Comparison of ENCODE assay signal across 9 cellular contexts in genomic region chr17:81865733-81866439, GRCh38. TPM values are rescaled to one million over a fixed set of nuclear protein-coding genes. Genes with fewer than 3 reads are reported as not detected.
A peak's percentile ranks its signal among the peaks of the same experiment; 100 is the strongest.
DNase-seq lines count a peak whose midpoint lies in the region; ATAC-seq, FAIRE-seq and TF ChIP-seq lines count a peak whose summit lies in the region.
"Had no signal": no experiment of that assay in that cellular context is flagged by ENCODE, and none has a peak within 500 bp of the region (broad histone marks: within the 10 kb centered on the region; RNA-seq: fewer than 3 reads in every experiment).

No MANE protein-coding gene starts in this region.

- DNase-seq in activated CD8-positive, alpha-beta memory T cell treated with anti-CD3 and anti-CD28 coated beads for 24 hours, result peak; percentile 70
- no peak for DNase-seq in activated CD8-positive, alpha-beta memory T cell treated with anti-CD3 and anti-CD28 coated beads, Interleukin-2, amount 10 ng/mL, durations not matched to agents 7 days and 5 days
- peak; percentile 13 for DNase-seq in RCC 7860 (ENCODE audit: low spot score)
- peak; percentile 31 for DNase-seq in epithelial cell of proximal tubule (ENCODE audit: low read depth)
- DNase-seq in small intestine, result peak; percentile 99
- no peak for DNase-seq in NCI-H1930 (lab: John Stamatoyannopoulos, UW)
- no peak for DNase-seq in nucleus accumbens (lab: John Stamatoyannopoulos, UW)

- peak overlapping the region; percentile 96 to 99 for H3K27ac ChIP-seq in small intestine (ENCODE audit: low read depth in 1 of 2, low read length in 1 of 2)

- H3K27ac Mint-ChIP-seq in activated CD8-positive, alpha-beta memory T cell treated with anti-CD3 and anti-CD28 coated beads, Interleukin-2, amount 10 ng/mL, durations not matched to agents 7 days and 5 days, result no peak overlapping the region

- H3K36me3 Mint-ChIP-seq in activated CD8-positive, alpha-beta memory T cell treated with anti-CD3 and anti-CD28 coated beads, Interleukin-2, amount 10 ng/mL, durations not matched to agents 7 days and 5 days, result peaks cover 26% of the 10 kb centered on the region

- H3K4me1 Mint-ChIP-seq in activated CD8-positive, alpha-beta memory T cell treated with anti-CD3 and anti-CD28 coated beads, Interleukin-2, amount 10 ng/mL, durations not matched to agents 7 days and 5 days, result peaks cover 50% of the 10 kb centered on the region

- H3K4me3 Mint-ChIP-seq in activated CD8-positive, alpha-beta memory T cell treated with anti-CD3 and anti-CD28 coated beads, Interleukin-2, amount 10 ng/mL, durations not matched to agents 7 days and 5 days, result no peak overlapping the region

- WGBS in small intestine, 3 donors, result 21 to 55% (median 41%) methylated on average over 12 to 18 of the region's 18 CpGs

- no peaks in the 10 kb centered on the region for H3K9me3 Mint-ChIP-seq in activated CD8-positive, alpha-beta memory T cell treated with anti-CD3 and anti-CD28 coated beads, Interleukin-2, amount 10 ng/mL, durations not matched to agents 7 days and 5 days (ENCODE audit: low read depth)

- no peaks in the 10 kb centered on the region for H3K9me3 ChIP-seq in small intestine (ENCODE audit: control insufficient read depth, low read depth)

- CTCF ChIA-PET in activated CD8-positive, alpha-beta memory T cell treated with anti-CD3 and anti-CD28 coated beads, Interleukin-2, amount 10 ng/mL, durations not matched to agents 7 days and 5 days (lab: Charles Lee), result no interaction called here

- peaks cover 0 to 13% of the 10 kb centered on the region in 2 donors for H3K4me1 ChIP-seq in small intestine (ENCODE audit: control insufficient read depth in 2 of 2, insufficient read depth in 1 of 2, low read depth in 1 of 2, low read length in 1 of 2)

- no peaks in the 10 kb centered on the region for H3K27me3 Mint-ChIP-seq in activated CD8-positive, alpha-beta memory T cell treated with anti-CD3 and anti-CD28 coated beads, Interleukin-2, amount 10 ng/mL, durations not matched to agents 7 days and 5 days

- peaks cover 4 to 7% of the 10 kb centered on the region in 2 donors for H3K36me3 ChIP-seq in small intestine (ENCODE audit: control insufficient read depth in 2 of 2, insufficient read depth in 2 of 2, low read length in 2 of 2)

- no peak overlapping the region for H3K4me3 ChIP-seq in epithelial cell of proximal tubule (ENCODE audit: low read depth, low read length)
- peak overlapping the region in 1 of 2 donors; percentile 4 for H3K4me3 ChIP-seq in small intestine (ENCODE audit: low read depth in 1 of 2, low read length in 2 of 2)

- FAIRE-seq in RCC 7860 (lab: Jason Lieb, UNC) (no peak), small intestine (lab: Jason Lieb, UNC) (no peak)
- FAIRE-seq: urothelium cell line had no signal

- H3K27me3 ChIP-seq in small intestine (ENCODE audit: control insufficient read depth in 2 of 2, insufficient read depth in 2 of 2, low read length in 2 of 2), result no peaks in the 10 kb centered on the region

- ATAC-seq in activated CD8-positive, alpha-beta memory T cell treated with anti-CD3 and anti-CD28 coated beads, Interleukin-2, amount 10 ng/mL, durations not matched to agents 7 days and 5 days, result no peak
- ATAC-seq in HG03442 (IDR thresholded peaks at IDR 0.05; ENCODE audit: unreplicated experiment), result no peak

- no peak for TF ChIP-seq CTCF in epithelial cell of proximal tubule (conservative IDR thresholded peaks at IDR 0.05; ENCODE audit: low read depth, low read length)

RNA-seq across cellular contexts. Expression of gene ARHGDIA, which starts 5.3 kb away (rescaled TPM):
- total RNA-seq in activated CD8-positive, alpha-beta memory T cell treated with anti-CD3 and anti-CD28 coated beads, Interleukin-2, amount 10 ng/mL, durations not matched to agents 7 days and 5 days, result 100 to 1,000 TPM; 693 to 725 TPM
- total RNA-seq in epithelial cell of proximal tubule, result 272 and 414 TPM in 2 replicates
- polyA plus RNA-seq in small intestine, result 100 to 1,000 TPM; 310 to 411 (median 372) TPM

RNA-seq across cellular contexts. Expression of gene P4HB, which starts 5.6 kb away (rescaled TPM):
- 100 to 1,000 TPM; 333 to 416 TPM for total RNA-seq in activated CD8-positive, alpha-beta memory T cell treated with anti-CD3 and anti-CD28 coated beads, Interleukin-2, amount 10 ng/mL, durations not matched to agents 7 days and 5 days
- total RNA-seq in epithelial cell of proximal tubule, result 932 and 1,272 TPM in 2 replicates
- 1,000 to 10,000 TPM; 1,002 to 1,191 (median 1,009) TPM for polyA plus RNA-seq in small intestine

RNA-seq across cellular contexts. Expression of gene ALYREF, which starts 25.5 kb away (rescaled TPM):
- 100 to 1,000 TPM; 215 to 236 TPM for total RNA-seq in activated CD8-positive, alpha-beta memory T cell treated with anti-CD3 and anti-CD28 coated beads, Interleukin-2, amount 10 ng/mL, durations not matched to agents 7 days and 5 days
- total RNA-seq in epithelial cell of proximal tubule, result 179 and 367 TPM in 2 replicates
- 10 to 100 TPM; 22.8 to 86.7 (median 26.7) TPM for polyA plus RNA-seq in small intestine

RNA-seq across cellular contexts. Expression of gene ANAPC11, which starts 25.6 kb away (rescaled TPM):
- 100 to 1,000 TPM; 138 to 155 TPM for total RNA-seq in activated CD8-positive, alpha-beta memory T cell treated with anti-CD3 and anti-CD28 coated beads, Interleukin-2, amount 10 ng/mL, durations not matched to agents 7 days and 5 days
- 280 and 313 TPM in 2 replicates for total RNA-seq in epithelial cell of proximal tubule
- 100 to 1,000 TPM; 161 to 240 (median 212) TPM for polyA plus RNA-seq in small intestine

RNA-seq across cellular contexts. Expression of gene PPP1R27, which starts 31.0 kb away (rescaled TPM):
- total RNA-seq in activated CD8-positive, alpha-beta memory T cell treated with anti-CD3 and anti-CD28 coated beads, Interleukin-2, amount 10 ng/mL, durations not matched to agents 7 days and 5 days, result not detected
- 0.17 and 0.36 TPM in 2 replicates for total RNA-seq in epithelial cell of proximal tubule
- polyA plus RNA-seq in small intestine, result 1 to 10 TPM in 1 of 3 donors, under 1 TPM in 1, not detected in 1; 0.49 to 2.5 TPM

Comparison
In these comparisons a context has a peak if more than half of its experiments do, and no peak if none do; other contexts are left out.
1. DNase-seq: peak in activated CD8-positive, alpha-beta memory T cell treated with anti-CD3 and anti-CD28 coated beads for 24 hours (single experiment), RCC 7860 (single experiment), epithelial cell of proximal tubule (single experiment) and small intestine (single experiment); none in activated CD8-positive, alpha-beta memory T cell treated with anti-CD3 and anti-CD28 coated beads, Interleukin-2, amount 10 ng/mL, durations not matched to agents 7 days and 5 days (single experiment), NCI-H1930 (0 of 2) and nucleus accumbens (0 of 56).